ENCODE assay signal across 9 cellular contexts in genomic region chr10:10520391-10521385, GRCh38.
DNase-seq lines count a peak whose midpoint lies in the region; ATAC-seq and TF ChIP-seq lines count a peak whose summit lies in the region.
"Had no signal": no experiment of that assay in that cellular context is flagged by ENCODE, and none has a peak within 500 bp of the region (broad histone marks: within the 10 kb centered on the region; RNA-seq: fewer than 3 reads in every experiment).

No MANE protein-coding gene starts in this region.

- H3K9me3 ChIP-seq in OCI-LY3 (ENCODE audit: insufficient read depth, low read length): no peaks in the 10 kb centered on the region
- H3K9me3 ChIP-seq in transverse colon: no peaks in the 10 kb centered on the region

- no peak for TF ChIP-seq EP300 in transverse colon (IDR thresholded peaks at IDR 0.05; ENCODE audit: low read depth)

- peak; percentile 70 for DNase-seq in GM12865 (ENCODE audit: low read depth)
- DNase-seq in anterior cingulate cortex (lab: John Stamatoyannopoulos, UW): no peak
- no peak for DNase-seq in HCEC 1CT
- DNase-seq in transverse colon: no peak
- no peak for DNase-seq in islet precursor cell
- DNase-seq: central memory CD4-positive, alpha-beta T cell had no signal

- peaks cover 34% of the 10 kb centered on the region; the same call in 1 of the 2 replicates for H3K27me3 ChIP-seq in OCI-LY3 (ENCODE audit: low read depth, low read length)
- no peaks in the 10 kb centered on the region for H3K27me3 ChIP-seq in transverse colon

- H3K4me1 ChIP-seq in OCI-LY3 (ENCODE audit: low read length): peaks cover 12% of the 10 kb centered on the region
- H3K4me1 ChIP-seq in transverse colon: no peaks in the 10 kb centered on the region

- 70 to 79% methylated on average over 11 to 13 of the region's 13 CpGs for WGBS in transverse colon (ENCODE audit: low coverage in 1 of 2), 2 donors

- no peaks in the 10 kb centered on the region for H4K20me1 ChIP-seq in OCI-LY3 (ENCODE audit: insufficient read depth, low read length)

- in situ Hi-C loops in transverse colon (cut with MboI; ENCODE audit: low pct_ligation_motif_present in 1 of 4, low pct_unique_long_range_greater_than_20kb in 1 of 4, low sequenced_read_pairs in 3 of 4): no loop called here

- TF ChIP-seq CTCF in GM12865 (IDR thresholded peaks at IDR 0.05; ENCODE audit: insufficient read depth, low read depth, low read length, missing control alignments) (no peak), OCI-LY3 (IDR thresholded peaks at IDR 0.05; ENCODE audit: low read depth, low read length) (no peak), transverse colon (IDR thresholded peaks at IDR 0.05) (no peak)

- intact Hi-C loops in transverse colon (cut with DNase I; ENCODE audit: low total_unique reads): no loop called here

- H3K27ac ChIP-seq in OCI-LY3 (ENCODE audit: low read length) (no peak overlapping the region), transverse colon (no peak overlapping the region)

- peak overlapping the region; percentile 39 for H3K4me2 ChIP-seq in OCI-LY3 (ENCODE audit: low read length)

- peak; percentile 81 for ATAC-seq in GM19455 (IDR thresholded peaks at IDR 0.05; ENCODE audit: unreplicated experiment)
- ATAC-seq in HG03108 (IDR thresholded peaks at IDR 0.05; ENCODE audit: unreplicated experiment): peak; percentile 93

- H3K36me3 ChIP-seq in OCI-LY3 (replicated peaks; ENCODE audit: low read depth, low read length): no peaks in the 10 kb centered on the region
- H3K36me3 ChIP-seq in transverse colon: no peaks in the 10 kb centered on the region

- H3K9ac ChIP-seq in OCI-LY3 (ENCODE audit: low read length): no peak overlapping the region

- no peak for TF ChIP-seq POLR2A in transverse colon (IDR thresholded peaks at IDR 0.05)

- no peaks in the 10 kb centered on the region for H3K79me2 ChIP-seq in OCI-LY3 (ENCODE audit: low read length)

- H2AFZ ChIP-seq in OCI-LY3 (ENCODE audit: low read depth, low read length): no peak overlapping the region

- no peak overlapping the region for H3K4me3 ChIP-seq in GM12865 (ENCODE audit: low read depth, low read length)
- H3K4me3 ChIP-seq in OCI-LY3 (ENCODE audit: low read length): no peak overlapping the region
- no peak overlapping the region for H3K4me3 ChIP-seq in transverse colon
